1 cellular context compared by ENCODE assay signal in genomic region chr3:16048435-16049318, GRCh38.
TF ChIP-seq lines count a peak whose summit lies in the region.

No MANE protein-coding gene starts in this region.

TF ChIP-seq in HepG2, 621 proteins besides CTCF, POLR2A, EP300 and RAD21 (continued from another document):
- 0 out of 2 replicates have a peak, but pooled peaks have one; percentile 38 for TF ChIP-seq ARID3A (IDR thresholded peaks at IDR 0.05; ENCODE audit: low read depth, low read length)
- no peak for TF ChIP-seq ZNF44 (CRISPR knock-in tag; IDR thresholded peaks at IDR 0.05)
- TF ChIP-seq, protein P1, sequence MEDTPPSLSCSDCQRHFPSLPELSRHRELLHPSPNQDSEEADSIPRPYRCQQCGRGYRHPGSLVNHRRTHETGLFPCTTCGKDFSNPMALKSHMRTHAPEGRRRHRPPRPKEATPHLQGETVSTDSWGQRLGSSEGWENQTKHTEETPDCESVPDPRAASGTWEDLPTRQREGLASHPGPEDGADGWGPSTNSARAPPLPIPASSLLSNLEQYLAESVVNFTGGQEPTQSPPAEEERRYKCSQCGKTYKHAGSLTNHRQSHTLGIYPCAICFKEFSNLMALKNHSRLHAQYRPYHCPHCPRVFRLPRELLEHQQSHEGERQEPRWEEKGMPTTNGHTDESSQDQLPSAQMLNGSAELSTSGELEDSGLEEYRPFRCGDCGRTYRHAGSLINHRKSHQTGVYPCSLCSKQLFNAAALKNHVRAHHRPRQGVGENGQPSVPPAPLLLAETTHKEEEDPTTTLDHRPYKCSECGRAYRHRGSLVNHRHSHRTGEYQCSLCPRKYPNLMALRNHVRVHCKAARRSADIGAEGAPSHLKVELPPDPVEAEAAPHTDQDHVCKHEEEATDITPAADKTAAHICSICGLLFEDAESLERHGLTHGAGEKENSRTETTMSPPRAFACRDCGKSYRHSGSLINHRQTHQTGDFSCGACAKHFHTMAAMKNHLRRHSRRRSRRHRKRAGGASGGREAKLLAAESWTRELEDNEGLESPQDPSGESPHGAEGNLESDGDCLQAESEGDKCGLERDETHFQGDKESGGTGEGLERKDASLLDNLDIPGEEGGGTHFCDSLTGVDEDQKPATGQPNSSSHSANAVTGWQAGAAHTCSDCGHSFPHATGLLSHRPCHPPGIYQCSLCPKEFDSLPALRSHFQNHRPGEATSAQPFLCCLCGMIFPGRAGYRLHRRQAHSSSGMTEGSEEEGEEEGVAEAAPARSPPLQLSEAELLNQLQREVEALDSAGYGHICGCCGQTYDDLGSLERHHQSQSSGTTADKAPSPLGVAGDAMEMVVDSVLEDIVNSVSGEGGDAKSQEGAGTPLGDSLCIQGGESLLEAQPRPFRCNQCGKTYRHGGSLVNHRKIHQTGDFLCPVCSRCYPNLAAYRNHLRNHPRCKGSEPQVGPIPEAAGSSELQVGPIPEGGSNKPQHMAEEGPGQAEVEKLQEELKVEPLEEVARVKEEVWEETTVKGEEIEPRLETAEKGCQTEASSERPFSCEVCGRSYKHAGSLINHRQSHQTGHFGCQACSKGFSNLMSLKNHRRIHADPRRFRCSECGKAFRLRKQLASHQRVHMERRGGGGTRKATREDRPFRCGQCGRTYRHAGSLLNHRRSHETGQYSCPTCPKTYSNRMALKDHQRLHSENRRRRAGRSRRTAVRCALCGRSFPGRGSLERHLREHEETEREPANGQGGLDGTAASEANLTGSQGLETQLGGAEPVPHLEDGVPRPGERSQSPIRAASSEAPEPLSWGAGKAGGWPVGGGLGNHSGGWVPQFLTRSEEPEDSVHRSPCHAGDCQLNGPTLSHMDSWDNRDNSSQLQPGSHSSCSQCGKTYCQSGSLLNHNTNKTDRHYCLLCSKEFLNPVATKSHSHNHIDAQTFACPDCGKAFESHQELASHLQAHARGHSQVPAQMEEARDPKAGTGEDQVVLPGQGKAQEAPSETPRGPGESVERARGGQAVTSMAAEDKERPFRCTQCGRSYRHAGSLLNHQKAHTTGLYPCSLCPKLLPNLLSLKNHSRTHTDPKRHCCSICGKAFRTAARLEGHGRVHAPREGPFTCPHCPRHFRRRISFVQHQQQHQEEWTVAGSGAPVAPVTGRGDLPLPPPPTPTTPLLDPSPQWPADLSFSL (CRISPR knock-in tag; IDR thresholded peaks at IDR 0.05): no peak
- no peak for TF ChIP-seq SMAD1 (CRISPR knock-in tag; IDR thresholded peaks at IDR 0.05; ENCODE audit: borderline replicate concordance, low read depth)
- TF ChIP-seq FOXK1 (CRISPR knock-in tag; IDR thresholded peaks at IDR 0.05; ENCODE audit: borderline replicate concordance, low read depth): peak; percentile 52; the same call in 1 of the 2 replicates
- no peak for TF ChIP-seq ARID5B (CRISPR knock-in tag; IDR thresholded peaks at IDR 0.05)
- TF ChIP-seq ZNF253 (CRISPR knock-in tag; IDR thresholded peaks at IDR 0.05; ENCODE audit: borderline replicate concordance): no peak
- TF ChIP-seq FOXA3 (CRISPR knock-in tag; IDR thresholded peaks at IDR 0.05): peak; percentile 73
- no peak for TF ChIP-seq CENPX (CRISPR knock-in tag; IDR thresholded peaks at IDR 0.05)
- TF ChIP-seq NR0B2 (CRISPR knock-in tag; IDR thresholded peaks at IDR 0.05): no peak
- no peak for TF ChIP-seq ZNF564 (CRISPR knock-in tag; IDR thresholded peaks at IDR 0.05)
- TF ChIP-seq KDM2A (CRISPR knock-in tag; IDR thresholded peaks at IDR 0.05; ENCODE audit: borderline replicate concordance, low read depth): no peak
- TF ChIP-seq, protein P2, sequence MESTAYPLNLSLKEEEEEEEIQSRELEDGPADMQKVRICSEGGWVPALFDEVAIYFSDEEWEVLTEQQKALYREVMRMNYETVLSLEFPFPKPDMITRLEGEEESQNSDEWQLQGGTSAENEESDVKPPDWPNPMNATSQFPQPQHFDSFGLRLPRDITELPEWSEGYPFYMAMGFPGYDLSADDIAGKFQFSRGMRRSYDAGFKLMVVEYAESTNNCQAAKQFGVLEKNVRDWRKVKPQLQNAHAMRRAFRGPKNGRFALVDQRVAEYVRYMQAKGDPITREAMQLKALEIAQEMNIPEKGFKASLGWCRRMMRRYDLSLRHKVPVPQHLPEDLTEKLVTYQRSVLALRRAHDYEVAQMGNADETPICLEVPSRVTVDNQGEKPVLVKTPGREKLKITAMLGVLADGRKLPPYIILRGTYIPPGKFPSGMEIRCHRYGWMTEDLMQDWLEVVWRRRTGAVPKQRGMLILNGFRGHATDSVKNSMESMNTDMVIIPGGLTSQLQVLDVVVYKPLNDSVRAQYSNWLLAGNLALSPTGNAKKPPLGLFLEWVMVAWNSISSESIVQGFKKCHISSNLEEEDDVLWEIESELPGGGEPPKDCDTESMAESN (CRISPR knock-in tag; conservative IDR thresholded peaks at IDR 0.05): no peak
- no peak for TF ChIP-seq PRMT3 (CRISPR knock-in tag; IDR thresholded peaks at IDR 0.05; ENCODE audit: borderline replicate concordance, low read depth)
- TF ChIP-seq ZNF674 (CRISPR knock-in tag; IDR thresholded peaks at IDR 0.05; ENCODE audit: low read depth): no peak
- TF ChIP-seq ZFP90 (CRISPR knock-in tag; IDR thresholded peaks at IDR 0.05; ENCODE audit: borderline replicate concordance): no peak
- no peak for TF ChIP-seq ETV6 (CRISPR knock-in tag; conservative IDR thresholded peaks at IDR 0.05)
- no peak for TF ChIP-seq ISX (CRISPR knock-in tag; conservative IDR thresholded peaks at IDR 0.05)
- TF ChIP-seq CEBPG (CRISPR knock-in tag; IDR thresholded peaks at IDR 0.05): no peak
- TF ChIP-seq ZNF691 (CRISPR knock-in tag; IDR thresholded peaks at IDR 0.05; ENCODE audit: borderline replicate concordance, low read depth): no peak
- TF ChIP-seq, protein P3, sequence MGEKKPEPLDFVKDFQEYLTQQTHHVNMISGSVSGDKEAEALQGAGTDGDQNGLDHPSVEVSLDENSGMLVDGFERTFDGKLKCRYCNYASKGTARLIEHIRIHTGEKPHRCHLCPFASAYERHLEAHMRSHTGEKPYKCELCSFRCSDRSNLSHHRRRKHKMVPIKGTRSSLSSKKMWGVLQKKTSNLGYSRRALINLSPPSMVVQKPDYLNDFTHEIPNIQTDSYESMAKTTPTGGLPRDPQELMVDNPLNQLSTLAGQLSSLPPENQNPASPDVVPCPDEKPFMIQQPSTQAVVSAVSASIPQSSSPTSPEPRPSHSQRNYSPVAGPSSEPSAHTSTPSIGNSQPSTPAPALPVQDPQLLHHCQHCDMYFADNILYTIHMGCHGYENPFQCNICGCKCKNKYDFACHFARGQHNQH (CRISPR knock-in tag; IDR thresholded peaks at IDR 0.05): 0 out of 2 replicates have a peak, but pooled peaks have one; percentile 30
- TF ChIP-seq BORCS8-MEF2B (CRISPR knock-in tag; IDR thresholded peaks at IDR 0.05): no peak
- TF ChIP-seq KLF16 (CRISPR knock-in tag; IDR thresholded peaks at IDR 0.05): peak in 1 of 2 experiments; percentile 42; a peak in 1 of 4 replicates
- peak; percentile 58; the same call in 1 of the 2 replicates for TF ChIP-seq ELF3 (CRISPR knock-in tag; IDR thresholded peaks at IDR 0.05)
- TF ChIP-seq ZBTB21 (CRISPR knock-in tag; IDR thresholded peaks at IDR 0.05): no peak
- no peak for TF ChIP-seq JUN (CRISPR knock-in tag; IDR thresholded peaks at IDR 0.05)
- peak; percentile 90 for TF ChIP-seq ZNF3 (CRISPR knock-in tag; IDR thresholded peaks at IDR 0.05)
- no peak for TF ChIP-seq ZNF460 (CRISPR knock-in tag; IDR thresholded peaks at IDR 0.05; ENCODE audit: borderline replicate concordance)
- no peak for TF ChIP-seq YEATS2 (CRISPR knock-in tag; IDR thresholded peaks at IDR 0.05; ENCODE audit: borderline replicate concordance)
- no peak for TF ChIP-seq ZNF180 (CRISPR knock-in tag; IDR thresholded peaks at IDR 0.05; ENCODE audit: borderline replicate concordance, low read depth)
- no peak for TF ChIP-seq ZNF724P (CRISPR knock-in tag; IDR thresholded peaks at IDR 0.05; ENCODE audit: borderline replicate concordance)
- no peak for TF ChIP-seq SKI (IDR thresholded peaks at IDR 0.05; ENCODE audit: partially characterized antibody)
- no peak for TF ChIP-seq PAX8 (CRISPR knock-in tag; IDR thresholded peaks at IDR 0.05; ENCODE audit: borderline replicate concordance)
- no peak for TF ChIP-seq MBD4 (IDR thresholded peaks at IDR 0.05; ENCODE audit: borderline replicate concordance, low read length)
- TF ChIP-seq, protein P4, sequence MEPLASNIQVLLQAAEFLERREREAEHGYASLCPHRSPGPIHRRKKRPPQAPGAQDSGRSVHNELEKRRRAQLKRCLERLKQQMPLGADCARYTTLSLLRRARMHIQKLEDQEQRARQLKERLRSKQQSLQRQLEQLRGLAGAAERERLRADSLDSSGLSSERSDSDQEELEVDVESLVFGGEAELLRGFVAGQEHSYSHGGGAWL (CRISPR knock-in tag; IDR thresholded peaks at IDR 0.05): no peak
- TF ChIP-seq POGZ (CRISPR knock-in tag; IDR thresholded peaks at IDR 0.05): no peak
- no peak for TF ChIP-seq RNF2 (conservative IDR thresholded peaks at IDR 0.05; ENCODE audit: low read depth)
- no peak for TF ChIP-seq RBAK (CRISPR knock-in tag; IDR thresholded peaks at IDR 0.05)
- no peak for TF ChIP-seq NFIC (IDR thresholded peaks at IDR 0.05; ENCODE audit: low read length)
- TF ChIP-seq MTA1 (CRISPR knock-in tag; IDR thresholded peaks at IDR 0.05; ENCODE audit: borderline replicate concordance): no peak
- TF ChIP-seq, protein P5, sequence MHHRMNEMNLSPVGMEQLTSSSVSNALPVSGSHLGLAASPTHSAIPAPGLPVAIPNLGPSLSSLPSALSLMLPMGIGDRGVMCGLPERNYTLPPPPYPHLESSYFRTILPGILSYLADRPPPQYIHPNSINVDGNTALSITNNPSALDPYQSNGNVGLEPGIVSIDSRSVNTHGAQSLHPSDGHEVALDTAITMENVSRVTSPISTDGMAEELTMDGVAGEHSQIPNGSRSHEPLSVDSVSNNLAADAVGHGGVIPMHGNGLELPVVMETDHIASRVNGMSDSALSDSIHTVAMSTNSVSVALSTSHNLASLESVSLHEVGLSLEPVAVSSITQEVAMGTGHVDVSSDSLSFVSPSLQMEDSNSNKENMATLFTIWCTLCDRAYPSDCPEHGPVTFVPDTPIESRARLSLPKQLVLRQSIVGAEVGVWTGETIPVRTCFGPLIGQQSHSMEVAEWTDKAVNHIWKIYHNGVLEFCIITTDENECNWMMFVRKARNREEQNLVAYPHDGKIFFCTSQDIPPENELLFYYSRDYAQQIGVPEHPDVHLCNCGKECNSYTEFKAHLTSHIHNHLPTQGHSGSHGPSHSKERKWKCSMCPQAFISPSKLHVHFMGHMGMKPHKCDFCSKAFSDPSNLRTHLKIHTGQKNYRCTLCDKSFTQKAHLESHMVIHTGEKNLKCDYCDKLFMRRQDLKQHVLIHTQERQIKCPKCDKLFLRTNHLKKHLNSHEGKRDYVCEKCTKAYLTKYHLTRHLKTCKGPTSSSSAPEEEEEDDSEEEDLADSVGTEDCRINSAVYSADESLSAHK (CRISPR knock-in tag; IDR thresholded peaks at IDR 0.05; ENCODE audit: borderline replicate concordance): no peak
- TF ChIP-seq ZNF841 (CRISPR knock-in tag; IDR thresholded peaks at IDR 0.05; ENCODE audit: borderline replicate concordance): no peak
